Comparison of ENCODE assay signal across 6 cellular contexts in the genomic region with DNA sequence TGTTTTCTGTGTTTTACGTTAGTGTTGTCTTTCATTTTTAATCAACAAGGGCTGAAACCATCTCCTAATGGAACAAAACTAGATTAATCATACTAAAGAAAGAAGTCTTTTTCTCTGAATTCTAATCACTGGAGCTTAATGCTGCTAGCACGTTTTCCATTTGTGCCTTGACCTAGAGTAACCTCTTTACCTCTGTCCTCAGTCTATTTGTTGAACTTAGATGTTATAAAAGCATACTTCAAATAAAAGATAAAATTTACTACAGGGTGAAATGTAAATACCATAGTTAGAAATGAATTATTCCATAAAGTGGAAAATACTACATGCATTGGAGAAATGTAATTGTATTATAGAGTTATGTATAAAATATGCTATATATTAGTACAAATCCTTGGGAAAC.
"Had no signal": no experiment of that assay in that cellular context is flagged by ENCODE, and none has a peak within 500 bp of the region (broad histone marks: within the 10 kb centered on the region; RNA-seq: fewer than 3 reads in every experiment).

No MANE protein-coding gene starts in this region.

- H3K4me3 ChIP-seq: K562 had no signal

- H3K27ac ChIP-seq: HL-60 had no signal

- DNase-seq: IMR-90, KBM-7 had no signal

- FAIRE-seq: HepG2, HTR-8/SVneo, K562 had no signal

- ATAC-seq: HepG2, K562 had no signal
